In the genomic region with DNA sequence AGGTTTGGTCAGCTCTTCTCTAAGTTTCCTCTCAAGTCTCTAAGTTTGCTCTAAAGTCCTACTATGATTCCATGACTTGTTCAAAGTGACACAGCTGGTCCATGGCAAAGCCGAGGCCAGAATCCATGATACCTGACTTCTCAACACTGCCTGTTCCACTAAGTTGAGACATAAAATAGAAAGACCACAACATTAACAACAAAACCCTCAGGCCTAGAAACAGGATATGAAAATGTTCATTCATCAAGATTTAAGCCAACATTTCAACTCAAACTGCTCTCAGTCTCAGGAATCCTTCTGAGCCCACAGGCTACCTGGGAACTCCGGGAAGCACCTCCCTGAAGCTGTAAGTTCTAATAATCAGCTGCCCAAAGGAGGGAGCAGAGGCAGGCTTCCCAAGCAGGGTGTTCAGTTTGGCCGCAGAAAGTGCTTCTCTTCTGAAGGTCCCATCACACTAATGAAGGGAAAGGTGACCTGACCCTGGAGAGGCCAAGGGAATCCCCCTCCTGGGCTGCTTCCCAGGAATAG, we compare ENCODE assay signal across 9 cellular contexts.
DNase-seq lines count a peak whose midpoint lies in the region; ATAC-seq and TF ChIP-seq lines count a peak whose summit lies in the region.
"Had no signal": no experiment of that assay in that cellular context is flagged by ENCODE, and none has a peak within 500 bp of the region (broad histone marks: within the 10 kb centered on the region; RNA-seq: fewer than 3 reads in every experiment).

No MANE protein-coding gene starts in this region.

- H2AFZ ChIP-seq in trophoblast cell (ENCODE audit: insufficient read depth, low read length, poor library complexity) = no peak overlapping the region

- H4K12ac ChIP-seq in trophoblast cell (ENCODE audit: low read depth, low read length) = no peak overlapping the region

- no peak for DNase-seq in CD8-positive, alpha-beta T cell
- DNase-seq in Panc1 (ENCODE audit: low read depth, low spot score) = no peak
- no peak for DNase-seq in dorsolateral prefrontal cortex
- DNase-seq in trophoblast cell = no peak
- DNase-seq in SIG-M5 treated with dmso at 0.1 percent for 504 hours (lab: John Stamatoyannopoulos, UW; ENCODE audit: unreplicated experiment) = no peak
- DNase-seq in right lobe of liver = no peak
- DNase-seq in NCI-H187 treated with DMSO at 0.1 percent for 48 hours (lab: John Stamatoyannopoulos, UW) = no peak
- DNase-seq: SHP77 treated with DMSO at 0.1 percent for 48 hours had no signal

- H3K4me2 ChIP-seq in trophoblast cell (ENCODE audit: low read length) = no peak overlapping the region

- no peak overlapping the region for H4K8ac ChIP-seq in trophoblast cell (ENCODE audit: low read depth, low read length)

- H3K36me3 ChIP-seq in CD8-positive, alpha-beta T cell (ENCODE audit: insufficient read depth, low read length) = peaks cover 5% of the 10 kb centered on the region
- H3K36me3 ChIP-seq in Panc1 (ENCODE audit: control insufficient read depth, insufficient read depth, low read length) = no peaks in the 10 kb centered on the region; the same call in 1 of the 2 replicates
- H3K36me3 ChIP-seq in trophoblast cell (ENCODE audit: control insufficient read depth in 1 of 2, insufficient read depth in 2 of 2, low read length in 2 of 2) = peaks cover 14 to 22% of the 10 kb centered on the region in 2 experiments
- peaks cover 0 to 6% (median 0%) of the 10 kb centered on the region in 4 donors for H3K36me3 ChIP-seq in right lobe of liver

- no peak overlapping the region for H3K9ac ChIP-seq in trophoblast cell (ENCODE audit: low read length)

- no peak overlapping the region for H2BK5ac ChIP-seq in trophoblast cell (ENCODE audit: low read depth, low read length, poor library complexity)

- no peak overlapping the region for H4K91ac ChIP-seq in trophoblast cell (ENCODE audit: low read depth, low read length)

- H3K9me3 ChIP-seq in CD8-positive, alpha-beta T cell (ENCODE audit: low read length) = no peaks in the 10 kb centered on the region
- H3K9me3 ChIP-seq in Panc1 (ENCODE audit: control insufficient read depth, insufficient read depth, low read depth, low read length) (no peaks in the 10 kb centered on the region), trophoblast cell (ENCODE audit: insufficient read depth, low read depth, low read length) (peaks cover 2% of the 10 kb centered on the region), right lobe of liver (no peaks in the 10 kb centered on the region)

- H3K27me3 Mint-ChIP-seq in CD8-positive, alpha-beta T cell (ENCODE audit: low read depth) = no peaks in the 10 kb centered on the region

- H3K27me3 ChIP-seq in CD8-positive, alpha-beta T cell (ENCODE audit: insufficient read depth, low read length) = no peaks in the 10 kb centered on the region
- no peaks in the 10 kb centered on the region for H3K27me3 ChIP-seq in Panc1 (ENCODE audit: control insufficient read depth, insufficient read depth, low read length)
- H3K27me3 ChIP-seq in dorsolateral prefrontal cortex = no peaks in the 10 kb centered on the region
- H3K27me3 ChIP-seq in trophoblast cell (ENCODE audit: insufficient read depth, low read length) = no peaks in the 10 kb centered on the region
- H3K27me3 ChIP-seq in right lobe of liver = no peaks in the 10 kb centered on the region

- H3K14ac ChIP-seq in trophoblast cell (ENCODE audit: low read length) = no peak overlapping the region

- H3K18ac ChIP-seq in trophoblast cell (ENCODE audit: low read length) = no peak overlapping the region

- intact Hi-C loops in CD8-positive, alpha-beta T cell (cut with DNase I, micrococcal nuclease) = loop anchor here in 1 of 2 experiments (2.0 kb wide), 1 partner anchor 13 kb away; no protein-coding TSS in a partner anchor
- intact Hi-C loops in Panc1 (cut with micrococcal nuclease; ENCODE audit: unreplicated experiment) = loop anchor here (5.0 kb wide), 1 partner anchor 52 kb away; no protein-coding TSS in a partner anchor
- intact Hi-C loops in dorsolateral prefrontal cortex (cut with DNase I) = loop anchor here (5.0 kb wide), 1 partner anchor 63 kb away; the partner anchor contains the start of gene STK17A (in 2 of the 2)
- intact Hi-C loops in right lobe of liver (cut with DNase I) = no loop called here

- H3K4me3 ChIP-seq in CD8-positive, alpha-beta T cell (ENCODE audit: low read depth, low read length) = peak overlapping the region; percentile 42
- H3K4me3 ChIP-seq in Panc1 (ENCODE audit: low read depth in 2 of 2, low read length in 2 of 2) (no peak overlapping the region), dorsolateral prefrontal cortex (peak overlapping the region in 1 of 59 donors; percentile 37), trophoblast cell (ENCODE audit: low read depth, low read length) (no peak overlapping the region), right lobe of liver (no peak overlapping the region)

- H2BK120ac ChIP-seq in trophoblast cell (ENCODE audit: insufficient read depth, low read length, poor library complexity) = no peak overlapping the region

- peak overlapping the region; percentile 28 for H2AK5ac ChIP-seq in trophoblast cell (ENCODE audit: low read length)

- POLR2A ChIA-PET in CD8-positive, alpha-beta T cell (lab: Charles Lee) = interaction anchor here (0.9 to 9.7 kb wide), 7 partner anchors 12 to 61 kb away, joined by 3 to 151 read pairs (median 4); partner anchors contain the start of gene STK17A
- POLR2A ChIA-PET in Panc1 (lab: Charles Lee) = interaction anchor here (1.3 kb wide), 1 partner anchor 63 kb away, joined by 8 read pairs; the partner anchor contains the start of gene STK17A

- CTCF ChIA-PET in CD8-positive, alpha-beta T cell (lab: Charles Lee) = interaction anchor here (0.9 to 12.1 kb wide), 7 partner anchors 16 to 67 kb away, joined by 3 to 134 read pairs (median 5); partner anchors contain the start of gene STK17A
- CTCF ChIA-PET in Panc1 (lab: Charles Lee) = interaction anchor here (1.1 to 1.6 kb wide), 2 partner anchors 63 kb away, joined by 5 read pairs; partner anchors contain the start of gene STK17A

- peak overlapping the region; percentile 100 for H3K27ac Mint-ChIP-seq in CD8-positive, alpha-beta T cell

- H3K79me2 ChIP-seq in trophoblast cell (ENCODE audit: control insufficient read depth, insufficient read depth, low read length, poor library complexity) = peaks cover 3% of the 10 kb centered on the region

- peak overlapping the region; percentile 77 for H3K4me3 Mint-ChIP-seq in CD8-positive, alpha-beta T cell

- no CpG with 5 or more reads among the region's 3 CpGs for WGBS in trophoblast cell (ENCODE audit: extremely low coverage, insufficient coverage, insufficient read length)
- 91% methylated on average over 2 of the region's 3 CpGs for whole genome bisulfite sequencing in right lobe of liver (ENCODE audit: insufficient coverage, low coverage, low lambda C conversion rate, missing lambda C conversion rate)

- H3K36me3 Mint-ChIP-seq in CD8-positive, alpha-beta T cell = peaks cover 51% of the 10 kb centered on the region

- in situ Hi-C loops in Panc1 (cut with HindIII; ENCODE audit: low pct_unique_long_range_greater_than_20kb, low sequenced_read_pairs) = no loop called here

- H3K4ac ChIP-seq in trophoblast cell (ENCODE audit: low read depth, low read length) = no peak overlapping the region

- H3K23ac ChIP-seq in trophoblast cell (ENCODE audit: low read length) = no peak overlapping the region

- H3K79me1 ChIP-seq in trophoblast cell (ENCODE audit: low read length) = peaks cover 9% of the 10 kb centered on the region

- H3K9me3 Mint-ChIP-seq in CD8-positive, alpha-beta T cell = no peaks in the 10 kb centered on the region

- H3K4me1 Mint-ChIP-seq in CD8-positive, alpha-beta T cell (ENCODE audit: low read depth) = peaks cover 97% of the 10 kb centered on the region

- ATAC-seq in CD8-positive, alpha-beta T cell = no peak
- ATAC-seq in Panc1 = no peak
- no peak for ATAC-seq in HG03280 (IDR thresholded peaks at IDR 0.05; ENCODE audit: unreplicated experiment)
- ATAC-seq in right lobe of liver = no peak

- peak overlapping the region; percentile 16 for H3K27ac ChIP-seq in CD8-positive, alpha-beta T cell (ENCODE audit: low read depth, low read length)
- H3K27ac ChIP-seq in Panc1 (ENCODE audit: low read length) (0 out of 2 replicates have a peak overlapping the region, but pooled peaks have one; percentile 6), dorsolateral prefrontal cortex (peak overlapping the region in 57 of 59 donors; percentile 41 to 93 (median 87)), trophoblast cell (ENCODE audit: low read depth, low read length) (no peak overlapping the region), right lobe of liver (peak overlapping the region in 1 of 3 donors; percentile 76)

- TF ChIP-seq CTCF in CD8-positive, alpha-beta T cell (IDR thresholded peaks at IDR 0.05) = no peak
- TF ChIP-seq CTCF in Panc1 (IDR thresholded peaks at IDR 0.05) = no peak
- TF ChIP-seq CTCF in dorsolateral prefrontal cortex (IDR thresholded peaks at IDR 0.05 in 54 of 56, conservative IDR thresholded peaks at IDR 0.05 in 2 of 56; ENCODE audit: low read depth in 1 of 56, partially characterized antibody in 56 of 56) = no peak
- TF ChIP-seq CTCF in right lobe of liver (IDR thresholded peaks at IDR 0.05) = no peak

- peaks cover 91% of the 10 kb centered on the region for H3K4me1 ChIP-seq in CD8-positive, alpha-beta T cell (ENCODE audit: insufficient read depth, low read length)
- peaks cover 41% of the 10 kb centered on the region for H3K4me1 ChIP-seq in Panc1 (ENCODE audit: control insufficient read depth, insufficient read depth, low read length)
- peaks cover 20 to 28% of the 10 kb centered on the region in 2 experiments for H3K4me1 ChIP-seq in trophoblast cell (ENCODE audit: control insufficient read depth in 1 of 2, insufficient read depth in 2 of 2, low read length in 2 of 2)
- peaks cover 0 to 25% (median 9%) of the 10 kb centered on the region in 4 donors for H3K4me1 ChIP-seq in right lobe of liver

- TF ChIP-seq POLR2A in right lobe of liver (IDR thresholded peaks at IDR 0.05) = no peak

- no peak overlapping the region for H2BK12ac ChIP-seq in trophoblast cell (ENCODE audit: low read length)

- BruUV-seq in Panc1 (replicated peaks; lab: Mats Ljungman, UMichigan) = no TSS peak

Comparison
In these comparisons a context has a peak if more than half of its experiments do, and no peak if none do; other contexts are left out.
1. intact Hi-C loops: an anchor here in Panc1 (5.0 kb wide) and dorsolateral prefrontal cortex (5.0 kb wide); none called in right lobe of liver.